ENCODE assay signal across 8 cellular contexts in the genomic region with DNA sequence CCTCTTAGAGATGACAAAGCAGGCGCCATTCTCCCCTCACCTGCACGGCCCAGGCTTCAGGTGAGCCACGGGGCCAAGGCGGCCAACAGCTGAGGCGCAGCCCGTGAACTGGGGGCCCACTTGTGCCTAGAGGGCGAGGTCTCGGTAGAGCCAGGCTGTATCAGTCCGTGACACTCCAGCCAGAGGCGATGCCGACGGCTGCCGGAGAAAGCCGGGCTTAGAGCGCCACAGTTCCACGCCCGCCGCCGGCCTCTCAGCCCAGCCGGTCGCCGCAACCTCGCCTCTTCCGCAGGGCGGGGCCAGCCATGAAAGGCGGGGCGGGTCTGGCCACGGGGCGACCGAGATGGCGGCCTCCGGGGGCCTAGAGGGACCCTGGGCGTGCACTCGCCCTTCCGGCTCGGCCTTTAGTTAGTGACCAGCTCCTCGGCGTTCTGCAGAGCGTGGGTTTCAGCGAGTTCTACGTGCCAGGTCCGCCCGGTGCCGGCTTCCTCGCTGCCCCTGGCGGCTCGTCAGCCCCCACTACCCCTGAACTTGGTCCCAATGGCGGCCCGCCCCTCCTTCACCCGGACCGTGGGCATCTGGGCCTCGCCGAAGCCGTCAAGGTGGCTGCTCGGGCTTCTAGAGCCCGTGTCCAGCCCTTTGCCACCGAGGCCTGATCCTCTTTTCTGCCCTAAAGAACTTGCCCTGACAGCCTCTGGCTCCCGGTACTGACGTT. TPM values are rescaled to one million over a fixed set of nuclear protein-coding genes. Genes with fewer than 3 reads are reported as not detected.
DNase-seq lines count a peak whose midpoint lies in the region; ATAC-seq and TF ChIP-seq lines count a peak whose summit lies in the region.

A gene (plus strand): TSS at position 390 of the 715 bp plus-strand sequence. CDS start 881 bp downstream, outside the sequence.

- DNase-seq in ELR (ENCODE audit: low read depth) (peak; percentile 86), SJCRH30 (peak; percentile 82 to 84), foreskin melanocyte (peak; percentile 75), neuronal stem cell (ENCODE audit: low spot score) (peak; percentile 81)
- DNase-seq in activated gamma-delta T cell treated with anti-CD3 and anti-CD28 coated beads, Interleukin-2, amount 50 U/mL, for 16 hours (ENCODE audit: low read depth), result peak; percentile 77

- no peak within 1 kb of the TSS for H2BK12ac ChIP-seq in neuronal stem cell (ENCODE audit: low read length)

- H2BK15ac ChIP-seq in neuronal stem cell (ENCODE audit: low read length), result no peak within 1 kb of the TSS

- H2AK5ac ChIP-seq in neuronal stem cell (ENCODE audit: low read depth, low read length), result peak within 1 kb of the TSS; percentile 92

- peak within 1 kb of the TSS; percentile 84 for H3K14ac ChIP-seq in neuronal stem cell (ENCODE audit: low read length)

- peak; percentile 99 for ATAC-seq in GM21825 (IDR thresholded peaks at IDR 0.05; ENCODE audit: unreplicated experiment)

- peak within 1 kb of the TSS; percentile 94 for H3K9ac ChIP-seq in neuronal stem cell (ENCODE audit: low read depth, low read length, poor library complexity)

- peak within 1 kb of the TSS; percentile 75 for H2BK5ac ChIP-seq in neuronal stem cell (ENCODE audit: low read length)

- H3K4me3 ChIP-seq in SJCRH30 (peak within 1 kb of the TSS; percentile 91), neuronal stem cell (ENCODE audit: low read length in 2 of 2) (peak within 1 kb of the TSS; percentile 59 to 95)

- no peak within 1 kb of the TSS for H3K4ac ChIP-seq in neuronal stem cell (ENCODE audit: low read length)

- H3K9me3 ChIP-seq in KOPT-K1 (ENCODE audit: insufficient read depth, low read length, poor library complexity, severe bottlenecking) (no peaks in the 10 kb centered on the region), SJCRH30 (replicated peaks) (no peaks in the 10 kb centered on the region), neuronal stem cell (replicated peaks in 1 of 2; ENCODE audit: control insufficient read depth in 2 of 2, insufficient read depth in 1 of 2, low read depth in 1 of 2, low read length in 2 of 2) (no peaks in the 10 kb centered on the region)

- H3K36me3 ChIP-seq in KOPT-K1 (ENCODE audit: insufficient read depth, low read length) (no peaks in the 10 kb centered on the region), SJCRH30 (peaks cover 7% of the 10 kb centered on the region; the same call in 1 of the 2 replicates), neuronal stem cell (replicated peaks in 1 of 2; ENCODE audit: control insufficient read depth in 2 of 2, insufficient read depth in 2 of 2, low read length in 2 of 2) (peaks cover 3 to 36% of the 10 kb centered on the region in 2 donors)

- no CpG with 5 or more reads among the region's 59 CpGs for WGBS in neuronal stem cell (ENCODE audit: extremely low coverage in 2 of 2, insufficient read length in 2 of 2, insufficient replicate concordance in 1 of 2), 2 donors

- H4K8ac ChIP-seq in neuronal stem cell (ENCODE audit: low read depth, low read length), result no peak within 1 kb of the TSS

- H3K18ac ChIP-seq in neuronal stem cell (ENCODE audit: low read length), result peak within 1 kb of the TSS; percentile 98

- no peak within 1 kb of the TSS for H4K91ac ChIP-seq in neuronal stem cell (ENCODE audit: low read depth, low read length, poor library complexity)

- no peak for TF ChIP-seq CTCF in subcutaneous adipose tissue (IDR thresholded peaks at IDR 0.05; ENCODE audit: low read depth)

- peak within 1 kb of the TSS; percentile 96 for H3K4me2 ChIP-seq in neuronal stem cell (ENCODE audit: insufficient read depth, low read length, poor library complexity, severe bottlenecking)

- H3K27ac ChIP-seq in KOPT-K1 (ENCODE audit: low read depth, low read length, poor library complexity, severe bottlenecking), result peak within 1 kb of the TSS; percentile 55
- peak within 1 kb of the TSS; percentile 81 for H3K27ac ChIP-seq in SJCRH30
- peak within 1 kb of the TSS; percentile 66 for H3K27ac ChIP-seq in neuronal stem cell (replicated peaks; ENCODE audit: low read length)

- H2BK120ac ChIP-seq in neuronal stem cell (ENCODE audit: low read depth, low read length), result no peak within 1 kb of the TSS

- H3K27me3 ChIP-seq in SJCRH30 (no peaks in the 10 kb centered on the region), neuronal stem cell (ENCODE audit: control insufficient read depth in 3 of 3, insufficient read depth in 3 of 3, low read depth in 1 of 3, low read length in 3 of 3) (no peaks in the 10 kb centered on the region)

- peaks cover 3% of the 10 kb centered on the region for H3K79me1 ChIP-seq in neuronal stem cell (ENCODE audit: low read depth, low read length)

- H3K23ac ChIP-seq in neuronal stem cell (ENCODE audit: low read depth, low read length, poor library complexity), result peak within 1 kb of the TSS; percentile 100

- H2AFZ ChIP-seq in neuronal stem cell (ENCODE audit: low read length), result peak within 1 kb of the TSS; percentile 97

- no peaks in the 10 kb centered on the region; the same call in 1 of the 2 replicates for H3K4me1 ChIP-seq in SJCRH30
- H3K4me1 ChIP-seq in neuronal stem cell (ENCODE audit: control insufficient read depth in 2 of 2, insufficient read depth in 1 of 2, low read depth in 1 of 2, low read length in 2 of 2), result peaks cover 3 to 8% of the 10 kb centered on the region in 2 donors

RNA-seq across cellular contexts. Expression of the gene that starts here (rescaled TPM):
- 6.9 and 8.6 TPM in 2 replicates for total RNA-seq in SJCRH30 (2014; rRNA removed; shearing (Covaris generic))
- polyA plus RNA-seq in neuronal stem cell (2013, experiment 1 of 2), result 15.0 TPM
- polyA plus RNA-seq in neuronal stem cell (2013, experiment 2 of 2), result 15.7 TPM
- 10 to 100 TPM; 18.8 to 26.6 (median 24.1) TPM for total RNA-seq in subcutaneous adipose tissue

Comparison
In these comparisons a context has a peak if more than half of its experiments do, and no peak if none do; other contexts are left out.
1. Peak in every context shown above with its lines: DNase-seq, ATAC-seq, H3K4me3 ChIP-seq and H3K27ac ChIP-seq.